In genomic region chr2:166593403-166593802, GRCh38 we compare ENCODE assay signal across 17 cellular contexts.
A peak's percentile ranks its signal among the peaks of the same experiment; 100 is the strongest.
DNase-seq lines count a peak whose midpoint lies in the region; ATAC-seq and TF ChIP-seq lines count a peak whose summit lies in the region.
"Had no signal": no experiment of that assay in that cellular context is flagged by ENCODE, and none has a peak within 500 bp of the region (broad histone marks: within the 10 kb centered on the region; RNA-seq: fewer than 3 reads in every experiment).

No MANE protein-coding gene starts in this region.

- H3K4me1 ChIP-seq in left ventricle myocardium inferior, result no peaks in the 10 kb centered on the region

- no peak for TF ChIP-seq CTCF in left ventricle myocardium inferior (IDR thresholded peaks at IDR 0.05; ENCODE audit: borderline replicate concordance)

- no peak for ATAC-seq in naive thymus-derived CD8-positive, alpha-beta T cell
- ATAC-seq: T-cell, WTC11 had no signal

- H3K4me3 ChIP-seq in skeletal muscle cell (ENCODE audit: low read depth, low read length) (no peak overlapping the region), left ventricle myocardium inferior (no peak overlapping the region)

- intact Hi-C loops in left ventricle myocardium inferior (cut with micrococcal nuclease), result no loop called here

- peaks cover 13% of the 10 kb centered on the region for H3K9me3 ChIP-seq in left ventricle myocardium inferior (replicated peaks)

- H3K4me1 Mint-ChIP-seq in naive thymus-derived CD8-positive, alpha-beta T cell, result no peaks in the 10 kb centered on the region
- H3K4me1 Mint-ChIP-seq: naive B cell, T-cell, WTC11 had no signal

- H3K36me3 Mint-ChIP-seq in naive thymus-derived CD8-positive, alpha-beta T cell, result peaks cover 0 to 6% (median 0%) of the 10 kb centered on the region in 3 donors
- H3K36me3 Mint-ChIP-seq: T-cell had no signal

- no peak overlapping the region for H3K27ac Mint-ChIP-seq in naive thymus-derived CD8-positive, alpha-beta T cell
- H3K27ac Mint-ChIP-seq: naive B cell, T-cell, WTC11 had no signal

- POLR2A ChIA-PET in naive thymus-derived CD8-positive, alpha-beta T cell (lab: Charles Lee), result no interaction called here

- DNase-seq in GM03348 (ENCODE audit: low spot score) (peak; percentile 46), RPMI7951 (ENCODE audit: low read depth) (peak; percentile 2), epithelial cell of prostate (ENCODE audit: low read depth, low spot score) (peak; percentile 6), skeletal muscle cell (ENCODE audit: low read depth) (peak; percentile 48), left ventricle myocardium inferior (no peak), NOMO-1 treated with dmso at 0.1 percent for 144 hours (lab: John Stamatoyannopoulos, UW; ENCODE audit: unreplicated experiment) (no peak), AML-193 (lab: John Stamatoyannopoulos, UW) (no peak)
- DNase-seq in naive thymus-derived CD8-positive, alpha-beta T cell, result no peak
- DNase-seq: activated gamma-delta T cell, DMS79 treated with DMSO at 0.1 percent for 48 hours, foreskin melanocyte, naive B cell, NCI-H2029 treated with DMSO at 0.1 percent for 48 hours, NCI-H524 treated with DMSO at 0.1 percent for 48 hours, RPMI8226, T-cell had no signal

- peaks cover 0 to 20% (median 9%) of the 10 kb centered on the region in 9 donors for H3K9me3 Mint-ChIP-seq in naive thymus-derived CD8-positive, alpha-beta T cell

- no peak overlapping the region for H3K4me3 Mint-ChIP-seq in naive thymus-derived CD8-positive, alpha-beta T cell
- H3K4me3 Mint-ChIP-seq: naive B cell, T-cell, WTC11 had no signal

- H3K27ac ChIP-seq in epithelial cell of prostate, result no peak overlapping the region
- no peak overlapping the region for H3K27ac ChIP-seq in left ventricle myocardium inferior (replicated peaks)

- no peaks in the 10 kb centered on the region for H3K36me3 ChIP-seq in left ventricle myocardium inferior

- H3K27me3 ChIP-seq in left ventricle myocardium inferior (ENCODE audit: low read depth), result no peaks in the 10 kb centered on the region

- H3K27me3 Mint-ChIP-seq in naive thymus-derived CD8-positive, alpha-beta T cell, result peaks cover 0 to 5% (median 0%) of the 10 kb centered on the region in 5 donors
- H3K27me3 Mint-ChIP-seq: naive B cell, T-cell had no signal

Comparison
In these comparisons a context has a peak if more than half of its experiments do, and no peak if none do; other contexts are left out.
1. DNase-seq: peak in GM03348 (single experiment), RPMI7951 (single experiment), epithelial cell of prostate (single experiment) and skeletal muscle cell (single experiment); none in left ventricle myocardium inferior (single experiment), NOMO-1 treated with dmso at 0.1 percent for 144 hours (single experiment), AML-193 (0 of 2) and naive thymus-derived CD8-positive, alpha-beta T cell (0 of 10).